2 cellular contexts compared by ENCODE assay signal in the genomic region with DNA sequence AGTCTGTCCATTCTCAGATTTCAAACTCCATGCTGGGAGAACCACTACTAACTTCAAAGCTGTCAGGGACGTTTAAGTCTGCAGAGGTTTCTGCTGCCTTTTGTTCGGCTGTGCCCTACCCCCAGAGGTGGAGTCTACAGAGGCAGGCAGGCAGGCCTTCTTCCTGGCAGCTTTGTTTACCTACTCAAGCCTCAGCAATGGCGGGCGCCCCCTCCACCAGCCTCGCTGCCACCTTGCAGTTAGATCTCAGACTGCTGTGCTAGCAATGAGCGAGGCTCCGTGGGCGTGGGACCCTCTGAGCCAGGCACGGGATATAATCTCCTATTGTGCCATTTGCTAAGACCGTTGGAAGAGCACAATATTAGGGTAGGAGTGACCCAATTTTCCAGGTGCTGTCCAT. TPM values are rescaled to one million over a fixed set of nuclear protein-coding genes. Genes with fewer than 3 reads are reported as not detected.
"Had no signal": no experiment of that assay in that cellular context is flagged by ENCODE, and none has a peak within 500 bp of the region (broad histone marks: within the 10 kb centered on the region; RNA-seq: fewer than 3 reads in every experiment).

No MANE protein-coding gene starts in this region.

RNA-seq across cellular contexts. Expression of a gene that starts 27.5 kb away (rescaled TPM):
- total RNA-seq: ascending aorta, endothelial cell of umbilical vein had no signal
